In the genomic region with DNA sequence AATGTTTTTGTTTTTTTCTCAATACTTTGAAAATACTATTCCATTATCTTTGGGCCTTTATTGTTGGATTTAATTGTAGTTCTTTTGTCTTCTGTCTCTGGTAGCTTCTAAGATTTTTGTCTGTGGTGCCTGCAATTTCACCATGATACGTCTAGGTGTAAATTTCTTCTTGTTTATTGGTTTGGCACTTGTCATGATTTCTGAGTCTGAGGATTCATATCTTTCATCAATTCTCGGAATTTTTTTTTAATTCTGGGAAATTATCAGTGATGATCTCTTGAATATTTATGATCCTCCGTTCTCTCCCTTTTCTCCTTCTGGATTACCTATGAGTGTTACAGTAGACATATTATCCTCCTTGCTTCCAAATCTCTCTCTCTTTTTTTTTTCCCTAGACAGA, we compare ENCODE assay signal across 39 cellular contexts. TPM values are rescaled to one million over a fixed set of nuclear protein-coding genes. Genes with fewer than 3 reads are reported as not detected.
"Had no signal": no experiment of that assay in that cellular context is flagged by ENCODE, and none has a peak within 500 bp of the region (broad histone marks: within the 10 kb centered on the region; RNA-seq: fewer than 3 reads in every experiment).

No MANE protein-coding gene starts in this region.

- H3K4me3 ChIP-seq: adrenal gland, ascending aorta, body of pancreas, breast epithelium, cardiac muscle cell had no signal

- H3K4me1 Mint-ChIP-seq: activated naive CD4-positive, alpha-beta T cell treated with anti-CD3 and anti-CD28 coated beads, Interleukin-2, amount 50 U/mL, for 24 hours; activated T-helper 17 cell treated with anti-CD3 and anti-CD28 coated beads, Interleukin-2, amount 50 U/mL, for 72 hours; brain had no signal

- H3K27me3 ChIP-seq: adrenal gland, ascending aorta, body of pancreas, brain microvascular endothelial cell, breast epithelium, cardiac muscle cell had no signal

- ATAC-seq: activated naive CD4-positive, alpha-beta T cell treated with anti-CD3 and anti-CD28 coated beads, Interleukin-2, amount 50 U/mL, for 72 hours; activated naive CD8-positive, alpha-beta T cell treated with anti-CD3 and anti-CD28 coated beads, Interleukin-2, amount 50 U/mL, for 24 hours; activated T-cell treated with anti-CD3 and anti-CD28 coated beads, Interleukin-2, amount 50 U/mL, for 4 hours; activated T-helper 17 cell treated with anti-CD3 and anti-CD28 coated beads, Interleukin-2, amount 50 U/mL, for 72 hours; body of pancreas had no signal

- FAIRE-seq: astrocyte, bronchial epithelial cell had no signal

- H3K9me3 ChIP-seq: adrenal gland, ascending aorta, body of pancreas, breast epithelium had no signal

- H3K36me3 ChIP-seq: adrenal gland, ascending aorta, brain microvascular endothelial cell, breast epithelium, cardiac muscle cell had no signal

- H3K36me3 Mint-ChIP-seq: activated naive CD4-positive, alpha-beta T cell treated with anti-CD3 and anti-CD28 coated beads, Interleukin-2, amount 10 ng/mL, durations not matched to agents 7 days and 5 days; activated naive CD4-positive, alpha-beta T cell treated with anti-CD3 and anti-CD28 coated beads, Interleukin-2, amount 50 U/mL, for 24 hours; activated naive CD4-positive, alpha-beta T cell treated with anti-CD3 and anti-CD28 coated beads, Interleukin-2, amount 50 U/mL, for 72 hours; activated naive CD8-positive, alpha-beta T cell; activated naive CD8-positive, alpha-beta T cell treated with anti-CD3 and anti-CD28 coated beads for 36 hours; activated naive CD8-positive, alpha-beta T cell treated with anti-CD3 and anti-CD28 coated beads, Interleukin-2, amount 10 ng/mL, durations not matched to agents 7 days and 5 days; brain had no signal

- DNase-seq: activated effector memory CD4-positive, alpha-beta T cell treated with anti-CD3 and anti-CD28 coated beads, Interleukin-2, amount 50 U/mL, for 16 hours; activated effector memory CD4-positive, alpha-beta T cell treated with Interleukin-2 at 50 U/mL for 16 hours; activated gamma-delta T cell; activated gamma-delta T cell treated with Interleukin-2 at 50 U/mL for 16 hours; activated naive CD4-positive, alpha-beta T cell; activated naive CD4-positive, alpha-beta T cell treated with anti-CD3 and anti-CD28 coated beads for 36 hours; activated naive CD4-positive, alpha-beta T cell treated with anti-CD3 and anti-CD28 coated beads, Interleukin-2, amount 10 ng/mL, durations not matched to agents 7 days and 5 days; activated naive CD4-positive, alpha-beta T cell treated with anti-CD3 and anti-CD28 coated beads, Interleukin-2, amount 50 U/mL, for 16 hours; activated naive CD4-positive, alpha-beta T cell treated with Interleukin-2 at 50 U/mL for 16 hours; activated naive CD8-positive, alpha-beta T cell treated with anti-CD3 and anti-CD28 coated beads for 36 hours; activated naive CD8-positive, alpha-beta T cell treated with anti-CD3 and anti-CD28 coated beads, Interleukin-2, amount 10 ng/mL, durations not matched to agents 7 days and 5 days; activated naive CD8-positive, alpha-beta T cell treated with anti-CD3 and anti-CD28 coated beads, Interleukin-2, amount 50 U/mL, for 24 hours; activated T-cell treated with anti-CD3 and anti-CD28 coated beads, Interleukin-2, amount 50 U/mL, for 1 hour; activated T-cell treated with anti-CD3 and anti-CD28 coated beads, Interleukin-2, amount 50 U/mL, for 24 hours; activated T-cell treated with anti-CD3 and anti-CD28 coated beads, Interleukin-2, amount 50 U/mL, for 4 hours; activated T-cell treated with anti-CD3 and anti-CD28 coated beads, Interleukin-2, amount 50 U/mL, for 48 hours; adrenal gland; amniotic stem cell; amygdala; anterior cingulate cortex; aorta; body of pancreas; brain microvascular endothelial cell; caudate nucleus; central memory CD4-positive, alpha-beta T cell; cerebellar nuclear complex had no signal

- H3K27me3 Mint-ChIP-seq: activated naive CD4-positive, alpha-beta T cell treated with anti-CD3 and anti-CD28 coated beads, Interleukin-2, amount 50 U/mL, for 24 hours; activated naive CD8-positive, alpha-beta T cell; activated naive CD8-positive, alpha-beta T cell treated with anti-CD3 and anti-CD28 coated beads for 36 hours; activated naive CD8-positive, alpha-beta T cell treated with anti-CD3 and anti-CD28 coated beads, Interleukin-2, amount 50 U/mL, for 24 hours; activated T-cell treated with anti-CD3 and anti-CD28 coated beads, Interleukin-2, amount 50 U/mL, for 24 hours; activated T-helper 17 cell treated with anti-CD3 and anti-CD28 coated beads, Interleukin-2, amount 50 U/mL, for 72 hours; central memory CD8-positive, alpha-beta T cell had no signal

- H3K4me1 ChIP-seq: adrenal gland, body of pancreas, breast epithelium had no signal

- H3K4me3 Mint-ChIP-seq: activated naive CD4-positive, alpha-beta T cell treated with anti-CD3 and anti-CD28 coated beads for 36 hours; activated naive CD4-positive, alpha-beta T cell treated with anti-CD3 and anti-CD28 coated beads, Interleukin-2, amount 10 ng/mL, durations not matched to agents 7 days and 5 days; activated naive CD4-positive, alpha-beta T cell treated with anti-CD3 and anti-CD28 coated beads, Interleukin-2, amount 50 U/mL, for 24 hours; activated naive CD8-positive, alpha-beta T cell; activated naive CD8-positive, alpha-beta T cell treated with anti-CD3 and anti-CD28 coated beads for 36 hours; activated naive CD8-positive, alpha-beta T cell treated with anti-CD3 and anti-CD28 coated beads, Interleukin-2, amount 10 ng/mL, durations not matched to agents 7 days and 5 days; activated naive CD8-positive, alpha-beta T cell treated with anti-CD3 and anti-CD28 coated beads, Interleukin-2, amount 50 U/mL, for 24 hours; activated T-cell treated with anti-CD3 and anti-CD28 coated beads, Interleukin-2, amount 50 U/mL, for 24 hours; activated T-cell treated with anti-CD3 and anti-CD28 coated beads, Interleukin-2, amount 50 U/mL, for 4 hours; activated T-helper 1 cell treated with anti-CD3 and anti-CD28 coated beads, Interleukin-12 subunit alpha, Interleukin-12 subunit beta, Interleukin-2, Interleukin-4 antibody, amounts not matched to agents 30 ng/mL and 10 ng/mL and 1 ng/mL, durations not matched to agents 14 hours and 24 hours and 36 hours; activated T-helper 17 cell treated with anti-CD3 and anti-CD28 coated beads, Interleukin-2, amount 50 U/mL, for 72 hours; brain; central memory CD8-positive, alpha-beta T cell had no signal

- H3K27ac ChIP-seq: adrenal gland, ascending aorta, body of pancreas, brain microvascular endothelial cell, breast epithelium, cardiac muscle cell had no signal

- H3K27ac Mint-ChIP-seq: activated naive CD4-positive, alpha-beta T cell treated with anti-CD3 and anti-CD28 coated beads for 36 hours; activated naive CD4-positive, alpha-beta T cell treated with anti-CD3 and anti-CD28 coated beads, Interleukin-2, amount 10 ng/mL, durations not matched to agents 7 days and 5 days; activated naive CD4-positive, alpha-beta T cell treated with anti-CD3 and anti-CD28 coated beads, Interleukin-2, amount 50 U/mL, for 24 hours; activated naive CD4-positive, alpha-beta T cell treated with anti-CD3 and anti-CD28 coated beads, Interleukin-2, amount 50 U/mL, for 72 hours; activated naive CD8-positive, alpha-beta T cell; activated naive CD8-positive, alpha-beta T cell treated with anti-CD3 and anti-CD28 coated beads for 36 hours; activated naive CD8-positive, alpha-beta T cell treated with anti-CD3 and anti-CD28 coated beads, Interleukin-2, amount 10 ng/mL, durations not matched to agents 7 days and 5 days; activated naive CD8-positive, alpha-beta T cell treated with anti-CD3 and anti-CD28 coated beads, Interleukin-2, amount 50 U/mL, for 24 hours; activated T-cell treated with anti-CD3 and anti-CD28 coated beads, Interleukin-2, amount 50 U/mL, for 24 hours; activated T-helper 1 cell treated with anti-CD3 and anti-CD28 coated beads, Interleukin-12 subunit alpha, Interleukin-12 subunit beta, Interleukin-2, Interleukin-4 antibody, amounts not matched to agents 30 ng/mL and 10 ng/mL and 1 ng/mL, durations not matched to agents 14 hours and 24 hours and 36 hours; activated T-helper 17 cell treated with anti-CD3 and anti-CD28 coated beads, Interleukin-2, amount 50 U/mL, for 72 hours; activated T-helper 2 cell treated with anti-CD3 and anti-CD28 coated beads, Interferon-gamma antibody, Interleukin-2, Interleukin-4, amounts not matched to agents 10 μg/mL and 5 μg/mL and 100 μg/mL, durations not matched to agents 14 hours and 24 hours and 36 hours; brain had no signal

- H3K9me3 Mint-ChIP-seq: activated naive CD4-positive, alpha-beta T cell treated with anti-CD3 and anti-CD28 coated beads for 36 hours; activated naive CD4-positive, alpha-beta T cell treated with anti-CD3 and anti-CD28 coated beads, Interleukin-2, amount 10 ng/mL, durations not matched to agents 7 days and 5 days; activated naive CD4-positive, alpha-beta T cell treated with anti-CD3 and anti-CD28 coated beads, Interleukin-2, amount 50 U/mL, for 24 hours; activated naive CD4-positive, alpha-beta T cell treated with anti-CD3 and anti-CD28 coated beads, Interleukin-2, amount 50 U/mL, for 72 hours; activated naive CD8-positive, alpha-beta T cell treated with anti-CD3 and anti-CD28 coated beads for 36 hours; activated naive CD8-positive, alpha-beta T cell treated with anti-CD3 and anti-CD28 coated beads, Interleukin-2, amount 50 U/mL, for 24 hours; activated T-cell treated with anti-CD3 and anti-CD28 coated beads, Interleukin-2, amount 50 U/mL, for 24 hours; activated T-cell treated with anti-CD3 and anti-CD28 coated beads, Interleukin-2, amount 50 U/mL, for 4 hours; activated T-helper 1 cell treated with anti-CD3 and anti-CD28 coated beads, Interleukin-12 subunit alpha, Interleukin-12 subunit beta, Interleukin-2, Interleukin-4 antibody, amounts not matched to agents 30 ng/mL and 10 ng/mL and 1 ng/mL, durations not matched to agents 14 hours and 24 hours and 36 hours; activated T-helper 17 cell treated with anti-CD3 and anti-CD28 coated beads, Interleukin-2, amount 50 U/mL, for 72 hours; activated T-helper 2 cell treated with anti-CD3 and anti-CD28 coated beads, Interferon-gamma antibody, Interleukin-2, Interleukin-4, amounts not matched to agents 10 μg/mL and 5 μg/mL and 100 μg/mL, durations not matched to agents 14 hours and 24 hours and 36 hours; central memory CD8-positive, alpha-beta T cell had no signal

RNA-seq across cellular contexts. Expression of a gene that starts 47.0 kb away (rescaled TPM):
- total RNA-seq: activated naive CD4-positive, alpha-beta T cell treated with anti-CD3 and anti-CD28 coated beads for 36 hours; activated naive CD8-positive, alpha-beta T cell treated with anti-CD3 and anti-CD28 coated beads, Interleukin-2, amount 10 ng/mL, durations not matched to agents 7 days and 5 days; body of pancreas had no signal
